Comparison of ENCODE assay signal across 17 cellular contexts in the genomic region with DNA sequence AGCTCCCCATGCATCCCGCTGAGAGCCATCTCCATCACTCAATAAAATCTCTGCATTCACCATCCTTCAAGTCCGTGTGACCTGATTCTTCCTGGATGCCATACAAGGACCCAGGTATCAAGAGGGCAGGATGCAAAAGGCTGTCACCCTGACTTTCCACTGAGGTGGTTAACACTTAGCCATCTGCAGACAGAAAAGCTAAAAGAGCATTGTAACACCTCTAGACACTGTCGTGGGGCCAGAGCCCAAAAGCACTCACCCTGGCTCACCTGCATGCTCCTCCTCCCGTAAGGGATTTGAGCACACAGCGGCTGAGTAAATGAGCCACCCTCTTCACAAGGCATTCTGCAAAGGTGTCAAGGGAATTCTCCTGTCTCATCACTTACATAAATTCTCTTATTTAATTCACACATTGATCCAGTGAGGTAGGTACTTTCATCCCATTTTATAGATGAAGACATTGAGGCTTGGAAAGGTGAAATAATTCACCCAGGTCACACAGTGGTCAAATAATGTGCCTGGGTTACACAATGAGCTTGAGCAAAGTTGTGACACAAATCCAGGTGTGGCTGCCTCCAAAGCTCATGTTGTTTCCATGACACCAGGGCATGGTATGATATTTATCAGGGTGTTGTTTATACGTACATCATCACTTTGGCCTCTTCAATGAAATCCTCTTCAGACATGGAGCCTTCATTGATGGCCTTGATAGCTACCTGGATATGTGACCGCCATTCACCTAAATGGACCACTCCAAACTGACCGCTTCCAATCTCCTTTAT. TPM values are rescaled to one million over a fixed set of nuclear protein-coding genes. Genes with fewer than 3 reads are reported as not detected.
"Had no signal": no experiment of that assay in that cellular context is flagged by ENCODE, and none has a peak within 500 bp of the region (broad histone marks: within the 10 kb centered on the region; RNA-seq: fewer than 3 reads in every experiment).

No MANE protein-coding gene starts in this region.

- DNase-seq: activated B cell treated with CpG ODN at 0.5 μM for 24 hours; activated CD4-positive, alpha-beta T cell treated with anti-CD3 and anti-CD28 coated beads, Interleukin-2, amount 50 U/mL, for 1 hour; activated CD8-positive, alpha-beta memory T cell treated with anti-CD3 and anti-CD28 coated beads, Interleukin-2, amount 50 U/mL, for 4 hours; activated T-cell treated with anti-CD3 and anti-CD28 coated beads, Interleukin-2, amount 50 U/mL, for 72 hours; amygdala; endodermal cell; glutamatergic neuron; mammary epithelial cell; psoas muscle; right lobe of liver; stimulated activated CD4-positive, alpha-beta T cell treated with anti-CD3 and anti-CD28 coated beads, Interleukin-2, amount 100 ng/mL, for 24 hours; stimulated activated naive CD4-positive, alpha-beta T cell; T-helper 1 cell; testis had no signal

- H3K4me1 Mint-ChIP-seq: activated B cell treated with CpG ODN at 0.5 μM for 24 hours, brain, endodermal cell, nephron had no signal

- H3K27ac ChIP-seq: psoas muscle, right lobe of liver, testis had no signal

- H3K9me3 Mint-ChIP-seq: activated B cell treated with CpG ODN at 0.5 μM for 24 hours; activated T-cell treated with anti-CD3 and anti-CD28 coated beads, Interleukin-2, amount 50 U/mL, for 72 hours; brain; nephron had no signal

- H3K27me3 ChIP-seq: right lobe of liver, testis had no signal

- H3K36me3 Mint-ChIP-seq: brain had no signal

- H3K4me1 ChIP-seq: psoas muscle, right lobe of liver, testis had no signal

- H3K36me3 ChIP-seq: right lobe of liver had no signal

- H3K4me3 Mint-ChIP-seq: activated B cell treated with CpG ODN at 0.5 μM for 24 hours; activated T-cell treated with anti-CD3 and anti-CD28 coated beads, Interleukin-2, amount 50 U/mL, for 72 hours; brain; endodermal cell; nephron had no signal

- H3K4me3 ChIP-seq: psoas muscle, right lobe of liver, testis had no signal

- H3K9me3 ChIP-seq: psoas muscle, right lobe of liver, testis had no signal

- H3K27ac Mint-ChIP-seq: activated B cell treated with CpG ODN at 0.5 μM for 24 hours; activated T-cell treated with anti-CD3 and anti-CD28 coated beads, Interleukin-2, amount 50 U/mL, for 72 hours; brain; endodermal cell; nephron had no signal

- ATAC-seq: activated T-cell treated with anti-CD3 and anti-CD28 coated beads, Interleukin-2, amount 50 U/mL, for 72 hours; psoas muscle had no signal

RNA-seq across cellular contexts. Expression of a gene that starts 48.0 kb away (rescaled TPM):
- total RNA-seq: SK-MEL-5 had no signal
